Comparison of ENCODE assay signal across 11 cellular contexts in the genomic region with DNA sequence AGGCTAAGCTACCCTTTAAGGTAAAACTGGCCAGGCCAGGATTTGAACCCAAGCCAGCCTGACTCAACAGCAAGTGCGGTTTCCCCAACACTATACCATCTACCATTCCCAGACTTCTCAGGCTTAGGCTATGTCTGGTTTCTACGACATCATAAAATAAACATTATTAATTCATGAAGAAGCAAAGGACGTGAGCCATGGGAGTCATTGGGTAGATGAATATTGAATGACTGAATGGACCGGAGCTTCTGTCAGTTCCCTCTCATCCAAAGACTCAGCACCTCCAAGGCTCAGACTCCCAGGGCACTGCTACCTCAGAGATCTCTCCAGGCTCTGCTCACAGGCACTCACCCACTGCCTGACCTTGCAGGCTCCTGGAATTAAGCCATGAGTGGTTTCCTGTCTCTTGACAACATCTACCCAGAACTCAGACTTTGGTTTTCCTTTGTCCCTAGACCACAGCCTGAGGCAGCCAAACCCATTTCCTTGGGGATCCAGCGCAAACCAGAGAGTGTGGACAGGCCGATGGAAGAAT.
A peak's percentile ranks its signal among the peaks of the same experiment; 100 is the strongest.
DNase-seq lines count a peak whose midpoint lies in the region; ATAC-seq, FAIRE-seq and TF ChIP-seq lines count a peak whose summit lies in the region.
"Had no signal": no experiment of that assay in that cellular context is flagged by ENCODE, and none has a peak within 500 bp of the region (broad histone marks: within the 10 kb centered on the region; RNA-seq: fewer than 3 reads in every experiment).

No MANE protein-coding gene starts in this region.

- H3K27me3 ChIP-seq in breast epithelium = no peaks in the 10 kb centered on the region
- peaks cover 0 to 12% (median 0%) of the 10 kb centered on the region in 7 donors for H3K27me3 ChIP-seq in heart right ventricle
- no peaks in the 10 kb centered on the region for H3K27me3 ChIP-seq in A673 (replicated peaks; ENCODE audit: insufficient read depth, low read depth, low read length, poor library complexity)

- POLR2A ChIA-PET in MCF 10A (lab: Yijun Ruan, JAX) = interaction anchor here (0.9 to 1.7 kb wide), 5 partner anchors 13 to 168 kb away, joined by 3 to 7 read pairs (median 3); partner anchors contain the start of gene IL6
- POLR2A ChIA-PET in A673 (lab: Charles Lee; ENCODE audit: low non-redundant PET) = no interaction called here

- BruUV-seq in MCF 10A (replicated peaks; lab: Mats Ljungman, UMichigan) (no TSS peak), A673 (replicated peaks; lab: Mats Ljungman, UMichigan) (no TSS peak)

- no peak for TF ChIP-seq POLR2A in breast epithelium (IDR thresholded peaks at IDR 0.05)

- H3K27ac ChIP-seq in breast epithelium (peak overlapping the region in 1 of 2 donors; percentile 67), heart right ventricle (peak overlapping the region in 9 of 10 donors; percentile 19 to 91 (median 85)), A673 (ENCODE audit: low read depth, low read length, poor library complexity, severe bottlenecking) (no peak overlapping the region)

- H3K36me3 ChIP-seq in breast epithelium = no peaks in the 10 kb centered on the region
- no peaks in the 10 kb centered on the region for H3K36me3 ChIP-seq in heart right ventricle
- no peaks in the 10 kb centered on the region for H3K36me3 ChIP-seq in A673 (ENCODE audit: insufficient read depth, low read length, poor library complexity, severe bottlenecking)

- H3K27me3 Mint-ChIP-seq in MCF 10A (ENCODE audit: insufficient read depth, unreplicated experiment) = no peaks in the 10 kb centered on the region

- no peak overlapping the region for H3K4me3 Mint-ChIP-seq in MCF 10A (ENCODE audit: unreplicated experiment)

- peaks cover 0 to 7% of the 10 kb centered on the region in 2 donors for H3K4me1 ChIP-seq in breast epithelium
- peaks cover 13 to 73% (median 65%) of the 10 kb centered on the region in 9 donors for H3K4me1 ChIP-seq in heart right ventricle
- H3K4me1 ChIP-seq in A673 (ENCODE audit: insufficient read depth, low read length, poor library complexity, severe bottlenecking) = no peaks in the 10 kb centered on the region

- H3K27ac Mint-ChIP-seq in MCF 10A (ENCODE audit: low read depth, unreplicated experiment) = no peak overlapping the region

- FAIRE-seq in urothelium cell line (lab: Jason Lieb, UNC) = no peak
- FAIRE-seq: small intestine had no signal

- intact Hi-C loops in MCF 10A (cut with micrococcal nuclease) (loop anchor here (1.0 kb wide), 1 partner anchor 13 kb away; no protein-coding TSS in a partner anchor), breast epithelium (cut with DNase I; ENCODE audit: low total_unique reads) (loop anchor here (5.0 kb wide), 2 partner anchors 158 to 208 kb away; no protein-coding TSS in a partner anchor), heart right ventricle (cut with DNase I) (loop anchor here in 7 of 10 donors (2.0 to 10.0 kb wide), 7 partner anchors 24 to 450 kb away; partner anchors contain the start of genes IL6 (in 2 of the 7) and HYCC1 (in 1 of the 7)), A673 (cut with micrococcal nuclease; ENCODE audit: unreplicated experiment) (no loop called here)

- peaks cover 40% of the 10 kb centered on the region for H3K4me1 Mint-ChIP-seq in MCF 10A (ENCODE audit: insufficient read depth, unreplicated experiment)

- H3K36me3 Mint-ChIP-seq in MCF 10A (ENCODE audit: insufficient read depth, unreplicated experiment) = no peaks in the 10 kb centered on the region

- ATAC-seq in heart right ventricle = peak in 7 of 8 donors; percentile 39 to 69 (median 46)

- no peak overlapping the region for H3K4me3 ChIP-seq in breast epithelium
- peak overlapping the region in 3 of 10 donors; percentile 51 to 55 (median 54) for H3K4me3 ChIP-seq in heart right ventricle
- no peak overlapping the region for H3K4me3 ChIP-seq in A673 (ENCODE audit: low read depth, low read length, poor library complexity, severe bottlenecking)

- no peak for TF ChIP-seq CTCF in MCF 10A (IDR thresholded peaks at IDR 0.05; ENCODE audit: unreplicated experiment)
- no peak for TF ChIP-seq CTCF in breast epithelium (IDR thresholded peaks at IDR 0.05)
- no peak for TF ChIP-seq CTCF in heart right ventricle (IDR thresholded peaks at IDR 0.05)
- no peak for TF ChIP-seq CTCF in A673 (conservative IDR thresholded peaks at IDR 0.05; ENCODE audit: low read depth, low read length)

- 56 to 66% methylated on average over 6 of the region's 6 CpGs for WGBS in heart right ventricle, 2 donors

- DNase-seq in MCF 10A (ENCODE audit: unreplicated experiment) = peak; percentile 93
- no peak for DNase-seq in breast epithelium (ENCODE audit: low spot score in 2 of 2)
- peak; percentile 17 for DNase-seq in UCSD-AML1 (lab: John Stamatoyannopoulos, UW; ENCODE audit: unreplicated experiment)
- DNase-seq in heart right ventricle = peak; percentile 28 to 63
- peak; percentile 78 for DNase-seq in urothelium cell line (ENCODE audit: low spot score)
- DNase-seq in DMS79 (lab: John Stamatoyannopoulos, UW) = no peak
- no peak for DNase-seq in A673 (ENCODE audit: low spot score)
- no peak for DNase-seq in epidermal melanocyte (ENCODE audit: insufficient read length, low spot score)
- DNase-seq: activated CD8-positive, alpha-beta memory T cell treated with anti-CD3 and anti-CD28 coated beads for 24 hours; NCI-H1417 treated with DMSO at 0.1 percent for 48 hours; small intestine had no signal

- H3K9me3 ChIP-seq in breast epithelium (no peaks in the 10 kb centered on the region), heart right ventricle (no peaks in the 10 kb centered on the region), A673 (ENCODE audit: low read depth, low read length, poor library complexity, severe bottlenecking) (no peaks in the 10 kb centered on the region)

- CTCF ChIA-PET in MCF 10A (lab: Yijun Ruan, JAX) = interaction anchor here (1.3 to 14.7 kb wide), 4 partner anchors 13 to 491 kb away, joined by 5 to 544 read pairs (median 62); partner anchors contain the start of gene IL6
- CTCF ChIA-PET in A673 (lab: Charles Lee) = no interaction called here

- no peaks in the 10 kb centered on the region for H3K9me3 Mint-ChIP-seq in MCF 10A (ENCODE audit: unreplicated experiment)

Comparison
In these comparisons a context has a peak if more than half of its experiments do, and no peak if none do; other contexts are left out.
1. DNase-seq: peak in MCF 10A (single experiment), UCSD-AML1 (single experiment), heart right ventricle (2 of 2) and urothelium cell line (single experiment); none in breast epithelium (0 of 2), DMS79 (single experiment), A673 (single experiment) and epidermal melanocyte (single experiment).